In the genomic region with DNA sequence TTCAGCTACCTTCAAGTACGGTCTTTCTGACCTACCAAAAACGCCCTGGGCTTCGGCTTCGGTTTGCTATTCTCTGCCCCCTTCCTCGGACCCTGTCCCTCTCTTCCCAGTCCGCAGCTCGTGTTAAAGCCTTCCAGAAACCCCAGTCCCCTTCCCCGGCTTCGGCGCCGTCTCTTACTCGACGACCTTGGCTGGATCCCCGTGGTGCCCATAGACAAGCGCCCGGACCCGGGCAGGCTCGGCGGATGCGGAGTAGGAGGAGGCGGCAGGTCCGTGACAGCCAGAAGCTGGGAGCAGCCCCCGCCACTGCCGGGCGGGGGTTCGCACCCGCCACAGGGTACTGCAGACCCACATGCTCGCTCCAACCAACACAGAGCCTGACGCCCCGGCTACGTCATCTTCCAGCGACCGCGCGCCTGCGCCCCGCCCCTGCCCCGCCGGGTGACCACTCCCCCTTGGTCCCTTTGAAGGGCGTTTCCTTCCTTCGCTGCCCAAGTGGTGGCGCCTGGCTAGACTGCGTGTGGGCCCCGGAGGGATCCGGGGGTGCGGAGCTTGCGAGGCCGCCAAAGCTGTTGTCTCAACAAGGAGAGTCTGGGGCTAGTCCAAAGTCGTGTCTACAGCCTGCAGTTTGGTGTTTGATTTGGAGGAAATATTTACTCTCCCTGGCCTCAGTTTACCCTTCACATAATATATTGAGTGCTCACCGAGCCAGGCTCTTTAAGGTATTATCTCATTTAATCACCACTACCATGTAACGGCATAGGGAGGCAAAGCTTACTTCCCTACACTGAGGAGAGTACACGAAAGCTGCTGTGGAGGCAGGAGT, we compare ENCODE assay signal across 8 cellular contexts. TPM values are rescaled to one million over a fixed set of nuclear protein-coding genes. Genes with fewer than 3 reads are reported as not detected.
DNase-seq lines count a peak whose midpoint lies in the region; ATAC-seq and TF ChIP-seq lines count a peak whose summit lies in the region.

A gene with protein sequence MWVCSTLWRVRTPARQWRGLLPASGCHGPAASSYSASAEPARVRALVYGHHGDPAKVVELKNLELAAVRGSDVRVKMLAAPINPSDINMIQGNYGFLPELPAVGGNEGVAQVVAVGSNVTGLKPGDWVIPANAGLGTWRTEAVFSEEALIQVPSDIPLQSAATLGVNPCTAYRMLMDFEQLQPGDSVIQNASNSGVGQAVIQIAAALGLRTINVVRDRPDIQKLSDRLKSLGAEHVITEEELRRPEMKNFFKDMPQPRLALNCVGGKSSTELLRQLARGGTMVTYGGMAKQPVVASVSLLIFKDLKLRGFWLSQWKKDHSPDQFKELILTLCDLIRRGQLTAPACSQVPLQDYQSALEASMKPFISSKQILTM (minus strand): TSS at position 382 of the 826 bp plus-strand sequence. CDS start 28 bp downstream, at position 354.

- TF ChIP-seq CTCF in WERI-Rb-1 (IDR thresholded peaks at IDR 0.05; ENCODE audit: low read depth, low read length) (peak; percentile 46), breast epithelium (IDR thresholded peaks at IDR 0.05) (no peak), smooth muscle cell (IDR thresholded peaks at IDR 0.05; ENCODE audit: borderline replicate concordance, insufficient read depth, poor library complexity, severe bottlenecking) (no peak)

- peak; percentile 42 for TF ChIP-seq POLR2A in breast epithelium (IDR thresholded peaks at IDR 0.05)

- H3K27me3 ChIP-seq in ACC112 (ENCODE audit: insufficient read depth, low read length) (peaks cover 5% of the 10 kb centered on the region; the same call in 1 of the 2 replicates), WERI-Rb-1 (ENCODE audit: insufficient read depth, low read depth, severe bottlenecking) (no peaks in the 10 kb centered on the region), breast epithelium (no peaks in the 10 kb centered on the region), smooth muscle cell (ENCODE audit: low read depth) (no peaks in the 10 kb centered on the region)

- H3K4me1 ChIP-seq in ACC112 (ENCODE audit: control insufficient read depth, insufficient read depth, low read length, unreplicated experiment): peaks cover 7% of the 10 kb centered on the region
- H3K4me1 ChIP-seq in breast epithelium: peaks cover 0 to 4% of the 10 kb centered on the region in 2 donors
- peaks cover 9% of the 10 kb centered on the region for H3K4me1 ChIP-seq in smooth muscle cell (ENCODE audit: low read depth)

- H3K9ac ChIP-seq in smooth muscle cell (ENCODE audit: low read depth): peak within 1 kb of the TSS; percentile 85

- intact Hi-C loops in breast epithelium (cut with DNase I; ENCODE audit: low total_unique reads): loop anchor here (10.0 kb wide), 1 partner anchor 854 kb away; no protein-coding TSS in a partner anchor

- H3K4me2 ChIP-seq in smooth muscle cell: peak within 1 kb of the TSS; percentile 99

- DNase-seq in NCI-H2171 (lab: John Stamatoyannopoulos, UW): peak; percentile 92
- peak; percentile 95 for DNase-seq in WERI-Rb-1
- peak; percentile 91 to 95 for DNase-seq in breast epithelium (ENCODE audit: low spot score in 2 of 2)
- DNase-seq in iPS-NIHi11 (ENCODE audit: low spot score): peak; percentile 98
- peak; percentile 84 for DNase-seq in smooth muscle cell (lab: John Stamatoyannopoulos, UW; ENCODE audit: unreplicated experiment)

- 4% methylated on average over 51 of the region's 52 CpGs for WGBS in smooth muscle cell (ENCODE audit: low lambda C conversion rate)

- H3K4me3 ChIP-seq in ACC112 (ENCODE audit: low read depth, low read length) (peak within 1 kb of the TSS; percentile 81), WERI-Rb-1 (ENCODE audit: low read depth, low read length) (peak within 1 kb of the TSS; percentile 96), breast epithelium (peak within 1 kb of the TSS; percentile 65 to 73 (median 71)), smooth muscle cell (peak within 1 kb of the TSS; percentile 95)

- H3K9me3 ChIP-seq in WERI-Rb-1 (ENCODE audit: severe bottlenecking): no peaks in the 10 kb centered on the region
- no peaks in the 10 kb centered on the region for H3K9me3 ChIP-seq in breast epithelium
- no peaks in the 10 kb centered on the region for H3K9me3 ChIP-seq in smooth muscle cell (replicated peaks; ENCODE audit: low read depth)

- H3K79me2 ChIP-seq in ACC112 (ENCODE audit: control insufficient read depth, insufficient read depth, low read length, unreplicated experiment) (peaks cover 17% of the 10 kb centered on the region), smooth muscle cell (ENCODE audit: low read depth) (peaks cover 10% of the 10 kb centered on the region)

- peak within 1 kb of the TSS; percentile 85 for H2AFZ ChIP-seq in ACC112 (ENCODE audit: low read length, unreplicated experiment)
- peak within 1 kb of the TSS; percentile 98 for H2AFZ ChIP-seq in smooth muscle cell (ENCODE audit: low read depth)

- H3K36me3 ChIP-seq in ACC112 (ENCODE audit: insufficient read depth, low read length) (no peaks in the 10 kb centered on the region), WERI-Rb-1 (no peaks in the 10 kb centered on the region), breast epithelium (no peaks in the 10 kb centered on the region), smooth muscle cell (ENCODE audit: low read depth) (no peaks in the 10 kb centered on the region)

- peak; percentile 82 for ATAC-seq in GM18520 (IDR thresholded peaks at IDR 0.05; ENCODE audit: unreplicated experiment)
- ATAC-seq in HG03095 (IDR thresholded peaks at IDR 0.05; ENCODE audit: unreplicated experiment): peak; percentile 71

- H4K20me1 ChIP-seq in smooth muscle cell (ENCODE audit: low read depth): no peaks in the 10 kb centered on the region

- H3F3A ChIP-seq in smooth muscle cell (ENCODE audit: low read depth): peaks cover 7% of the 10 kb centered on the region

- no peak within 1 kb of the TSS for H3K27ac ChIP-seq in ACC112 (ENCODE audit: low read depth, low read length)
- peak within 1 kb of the TSS; percentile 78 for H3K27ac ChIP-seq in WERI-Rb-1
- peak within 1 kb of the TSS; percentile 70 to 83 for H3K27ac ChIP-seq in breast epithelium
- peak within 1 kb of the TSS; percentile 40 for H3K27ac ChIP-seq in smooth muscle cell (ENCODE audit: low read depth)

RNA-seq across cellular contexts. Expression of the gene that starts here (rescaled TPM):
- total RNA-seq in breast epithelium (10 to 100 TPM; 21.0 to 23.3 (median 21.3) TPM), smooth muscle cell (11.6 and 17.7 TPM in 2 replicates)
- polyA plus RNA-seq in smooth muscle cell: 39.8 and 43.8 TPM in 2 replicates
